In the genomic region with DNA sequence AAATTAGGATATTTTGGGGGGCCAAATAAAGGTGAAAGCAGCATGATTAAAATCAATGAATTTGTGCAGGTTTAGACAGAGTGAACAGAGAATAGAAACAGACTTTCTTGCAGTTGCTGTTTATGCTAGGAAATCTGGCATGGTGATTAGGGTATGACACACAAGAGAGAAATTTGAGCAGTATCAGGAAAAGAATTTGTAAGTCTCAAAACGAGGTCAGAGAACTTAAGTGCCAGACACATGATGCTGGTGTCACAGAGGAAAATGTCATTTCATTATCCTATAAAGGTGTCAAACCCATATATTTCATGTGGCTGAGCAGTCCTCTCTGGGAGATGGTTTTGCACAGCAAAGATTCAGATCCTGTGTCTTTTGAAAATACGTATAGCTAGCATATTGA, we compare ENCODE assay signal across 14 cellular contexts. TPM values are rescaled to one million over a fixed set of nuclear protein-coding genes. Genes with fewer than 3 reads are reported as not detected.
DNase-seq lines count a peak whose midpoint lies in the region; ATAC-seq, FAIRE-seq and TF ChIP-seq lines count a peak whose summit lies in the region.
"Had no signal": no experiment of that assay in that cellular context is flagged by ENCODE, and none has a peak within 500 bp of the region (broad histone marks: within the 10 kb centered on the region; RNA-seq: fewer than 3 reads in every experiment).

No MANE protein-coding gene starts in this region.

- POLR2A ChIA-PET in AG04449 (lab: Yijun Ruan, JAX), result no interaction called here
- POLR2A ChIA-PET in CD4-positive, alpha-beta T cell (lab: Charles Lee), result no interaction called here

- no peaks in the 10 kb centered on the region for H3K36me3 Mint-ChIP-seq in CD4-positive, alpha-beta T cell (ENCODE audit: low read depth)
- H3K36me3 Mint-ChIP-seq: stimulated activated memory B cell treated with anti-CD40 and anti-IgM and Interleukin-4, amounts not matched to agents 10 μg/mL and 1 μg/mL and 100 μg/mL, for 72 hours had no signal

- no peak for ATAC-seq in CD4-positive, alpha-beta T cell (ENCODE audit: poor library complexity)
- ATAC-seq: stimulated activated memory B cell treated with anti-CD40 and anti-IgM and Interleukin-4, amounts not matched to agents 10 μg/mL and 1 μg/mL and 100 μg/mL, for 72 hours had no signal

- H3K36me3 ChIP-seq in bronchial epithelial cell (ENCODE audit: control insufficient read depth, insufficient read depth, low read length) (no peaks in the 10 kb centered on the region), sigmoid colon (no peaks in the 10 kb centered on the region)

- CTCF ChIA-PET in AG04449 (lab: Yijun Ruan, JAX), result no interaction called here
- CTCF ChIA-PET in CD4-positive, alpha-beta T cell (lab: Charles Lee), result no interaction called here

- H3K4me3 Mint-ChIP-seq in CD4-positive, alpha-beta T cell, result no peak overlapping the region
- H3K4me3 Mint-ChIP-seq: stimulated activated memory B cell treated with anti-CD40 and anti-IgM and Interleukin-4, amounts not matched to agents 10 μg/mL and 1 μg/mL and 100 μg/mL, for 72 hours had no signal

- H3K27me3 ChIP-seq in bronchial epithelial cell (ENCODE audit: control insufficient read depth, insufficient read depth, low read length) (no peaks in the 10 kb centered on the region), sigmoid colon (no peaks in the 10 kb centered on the region)
- peaks cover 7% of the 10 kb centered on the region for H3K27me3 ChIP-seq in CD4-positive, alpha-beta T cell (ENCODE audit: control insufficient read depth, insufficient read depth, low read length)

- H3K4me3 ChIP-seq in AG04449 (ENCODE audit: low read depth, low read length) (no peak overlapping the region), HFF-Myc (replicated peaks; ENCODE audit: low read depth, low read length) (no peak overlapping the region), bronchial epithelial cell (ENCODE audit: low read depth, low read length) (no peak overlapping the region), sigmoid colon (no peak overlapping the region)
- H3K4me3 ChIP-seq: skin epidermis had no signal

- H3K4me1 Mint-ChIP-seq in CD4-positive, alpha-beta T cell (ENCODE audit: low read depth), result no peaks in the 10 kb centered on the region

- TF ChIP-seq EP300 in sigmoid colon (IDR thresholded peaks at IDR 0.05), result no peak

- H3K27me3 Mint-ChIP-seq in CD4-positive, alpha-beta T cell, result peaks cover 51% of the 10 kb centered on the region

- H3K9me3 Mint-ChIP-seq in CD4-positive, alpha-beta T cell, result peaks cover 6% of the 10 kb centered on the region
- H3K9me3 Mint-ChIP-seq: stimulated activated memory B cell treated with anti-CD40 and anti-IgM and Interleukin-4, amounts not matched to agents 10 μg/mL and 1 μg/mL and 100 μg/mL, for 72 hours had no signal

- TF ChIP-seq POLR2A in sigmoid colon (IDR thresholded peaks at IDR 0.05), result no peak

- FAIRE-seq in bronchial epithelial cell (lab: Jason Lieb, UNC), result no peak
- FAIRE-seq: colon, islet of Langerhans had no signal

- TF ChIP-seq CTCF in AG04449 (IDR thresholded peaks at IDR 0.05; ENCODE audit: insufficient read depth, low read length, missing control alignments) (no peak), HFF-Myc (IDR thresholded peaks at IDR 0.05; ENCODE audit: low read depth, low read length, missing control alignments) (no peak), bronchial epithelial cell (IDR thresholded peaks at IDR 0.05; ENCODE audit: insufficient read depth, low read length, severe bottlenecking) (no peak), sigmoid colon (IDR thresholded peaks at IDR 0.05) (no peak)
- TF ChIP-seq CTCF in CD4-positive, alpha-beta T cell (IDR thresholded peaks at IDR 0.05), result no peak

- 45 to 49% methylated on average over 2 of the region's 2 CpGs for WGBS in sigmoid colon, 2 donors

- H3K4me1 ChIP-seq in sigmoid colon, result peaks cover 0 to 7% (median 0%) of the 10 kb centered on the region in 4 donors

- H3K27ac ChIP-seq in sigmoid colon, result peak overlapping the region in 2 of 4 donors; percentile 16 to 56
- no peak overlapping the region for H3K27ac ChIP-seq in CD4-positive, alpha-beta T cell (ENCODE audit: low read depth, low read length)
- H3K27ac ChIP-seq: C4-2B had no signal

- H3K9me3 ChIP-seq in sigmoid colon, result peaks cover 0 to 1% (median 0%) of the 10 kb centered on the region in 4 donors
- no peaks in the 10 kb centered on the region for H3K9me3 ChIP-seq in CD4-positive, alpha-beta T cell (ENCODE audit: control insufficient read depth, low read length)

- peak; percentile 63 for DNase-seq in AG04449 (ENCODE audit: low read depth, low spot score)
- peak; percentile 56 for DNase-seq in HFF-Myc (ENCODE audit: extremely low read depth, low read depth)
- DNase-seq in bronchial epithelial cell (ENCODE audit: low read depth), result peak; percentile 35
- peak; percentile 50 for DNase-seq in left kidney (ENCODE audit: low read depth, low spot score)
- no peak for DNase-seq in sigmoid colon
- DNase-seq in NCI-H524 treated with DMSO at 0.1 percent for 48 hours (lab: John Stamatoyannopoulos, UW), result no peak
- DNase-seq in CD4-positive, alpha-beta T cell, result no peak
- no peak for DNase-seq in CD1c-positive myeloid dendritic cell (ENCODE audit: extremely low spot score)
- DNase-seq: activated CD8-positive, alpha-beta memory T cell treated with anti-CD3 and anti-CD28 coated beads, Interleukin-2, amount 50 U/mL, for 4 hours had no signal

- intact Hi-C loops in sigmoid colon (cut with DNase I), result no loop called here
- intact Hi-C loops in CD4-positive, alpha-beta T cell (cut with DNase I, micrococcal nuclease), result no loop called here

- no peak overlapping the region for H3K27ac Mint-ChIP-seq in CD4-positive, alpha-beta T cell
- H3K27ac Mint-ChIP-seq: stimulated activated memory B cell treated with anti-CD40 and anti-IgM and Interleukin-4, amounts not matched to agents 10 μg/mL and 1 μg/mL and 100 μg/mL, for 72 hours had no signal

RNA-seq across cellular contexts. Expression of gene LVRN, which starts 15.7 kb away (rescaled TPM):
- total RNA-seq in bronchial epithelial cell, result 0.26 and 0.38 TPM in 2 replicates
- 1 to 10 TPM; 3.0 to 5.4 (median 4.0) TPM for total RNA-seq in sigmoid colon
- 1 to 10 TPM in 1 of 3 donors, under 1 TPM in 2; 0.23 to 8.4 (median 0.45) TPM for polyA plus RNA-seq in sigmoid colon
- under 1 TPM in 1 of 2 experiments, not detected in 1; 0.17 TPM for total RNA-seq in CD4-positive, alpha-beta T cell

RNA-seq across cellular contexts. Expression of gene ARL14EPL, which starts 54.3 kb away (rescaled TPM):
- total RNA-seq in bronchial epithelial cell, result not detected in 2 replicates
- total RNA-seq in sigmoid colon, result not detected
- polyA plus RNA-seq in sigmoid colon, result under 1 TPM in 1 of 3 donors, not detected in 2; 0.04 TPM
- not detected for total RNA-seq in CD4-positive, alpha-beta T cell

Comparison
In these comparisons a context has a peak if more than half of its experiments do, and no peak if none do; other contexts are left out.
1. DNase-seq: peak in AG04449 (single experiment), HFF-Myc (single experiment), bronchial epithelial cell (single experiment) and left kidney (single experiment); none in sigmoid colon (single experiment), NCI-H524 treated with DMSO at 0.1 percent for 48 hours (single experiment), CD4-positive, alpha-beta T cell (0 of 10) and CD1c-positive myeloid dendritic cell (single experiment).